Comparison of ENCODE assay signal across 9 cellular contexts in genomic region chr1:184160236-184160635, GRCh38.
DNase-seq lines count a peak whose midpoint lies in the region; ATAC-seq, FAIRE-seq and TF ChIP-seq lines count a peak whose summit lies in the region.
"Had no signal": no experiment of that assay in that cellular context is flagged by ENCODE, and none has a peak within 500 bp of the region (broad histone marks: within the 10 kb centered on the region; RNA-seq: fewer than 3 reads in every experiment).

No MANE protein-coding gene starts in this region.

- WGBS in A549 (ENCODE audit: missing lambda C conversion rate), result 80% methylated on average over 2 of the region's 2 CpGs

- DNase-seq in A549 (ENCODE audit: low read depth in 1 of 2, low spot score in 1 of 2), result peak in 1 of 2 experiments; percentile 8
- peak; percentile 32 for DNase-seq in GM13977 (ENCODE audit: low spot score)
- DNase-seq in OCI-M1 (lab: John Stamatoyannopoulos, UW), result peak; percentile 19
- DNase-seq in fibroblast of pulmonary artery (ENCODE audit: low read depth), result peak; percentile 51
- no peak for DNase-seq in cerebellum (ENCODE audit: low spot score)
- no peak for DNase-seq in endothelial cell (ENCODE audit: low spot score)
- no peak for DNase-seq in NCI-H1092 (lab: John Stamatoyannopoulos, UW)

- no peaks in the 10 kb centered on the region for H3K4me1 ChIP-seq in A549

- H3K27ac Mint-ChIP-seq in endothelial cell (ENCODE audit: unreplicated experiment), result no peak overlapping the region

- CTCF ChIA-PET in A549 (lab: Yijun Ruan, JAX), result interaction anchor here (0.6 to 1.2 kb wide), 2 partner anchors 10 to 34 kb away, joined by 3 to 5 read pairs; no protein-coding TSS in a partner anchor

- FAIRE-seq in A549 (lab: Jason Lieb, UNC), result no peak

- no peaks in the 10 kb centered on the region for H3K4me1 Mint-ChIP-seq in endothelial cell (ENCODE audit: unreplicated experiment)

- H3K36me3 Mint-ChIP-seq in endothelial cell (ENCODE audit: low read depth, unreplicated experiment), result no peaks in the 10 kb centered on the region

- H3K4me2 ChIP-seq in A549, result no peak overlapping the region

- in situ Hi-C loops in GM13977 (cut with MboI; ENCODE audit: low pct_unique_long_range_greater_than_20kb, low sequenced_read_pairs, unreplicated experiment), result no loop called here

- ATAC-seq in A549, result no peak; a peak in 1 of 6 replicates
- no peak for ATAC-seq in GM18867 (IDR thresholded peaks at IDR 0.05; ENCODE audit: unreplicated experiment)

- H3K4me3 Mint-ChIP-seq in endothelial cell (ENCODE audit: unreplicated experiment), result no peak overlapping the region

- TF ChIP-seq RAD21 in A549 (conservative IDR thresholded peaks at IDR 0.05 in 1 of 2, IDR thresholded peaks at IDR 0.05 in 1 of 2), result no peak

- H3K27ac ChIP-seq in A549, result no peak overlapping the region
- H3K27ac ChIP-seq: cardiac muscle cell had no signal

- H3K4me3 ChIP-seq in A549 (no peak overlapping the region), fibroblast of pulmonary artery (replicated peaks; ENCODE audit: low read depth, low read length) (no peak overlapping the region)
- H3K4me3 ChIP-seq: cardiac muscle cell had no signal

- H3K9me3 ChIP-seq in A549, result no peaks in the 10 kb centered on the region

- no peaks in the 10 kb centered on the region for H3K9me3 Mint-ChIP-seq in endothelial cell (ENCODE audit: unreplicated experiment)

- TF ChIP-seq CTCF in A549 (IDR thresholded peaks at IDR 0.05) (no peak), GM13977 (IDR thresholded peaks at IDR 0.05; ENCODE audit: extremely low read depth, insufficient read depth, missing control alignments) (no peak), fibroblast of pulmonary artery (IDR thresholded peaks at IDR 0.05; ENCODE audit: low read length, missing control alignments) (no peak), endothelial cell (IDR thresholded peaks at IDR 0.05; ENCODE audit: unreplicated experiment) (no peak)

- peaks cover 3% of the 10 kb centered on the region for H3K27me3 Mint-ChIP-seq in endothelial cell (ENCODE audit: unreplicated experiment)

- TF ChIP-seq EP300 in A549 (IDR thresholded peaks at IDR 0.05), result no peak

- POLR2A ChIA-PET in A549 (lab: Yijun Ruan, JAX), result no interaction called here

- no peak for TF ChIP-seq POLR2A in A549 (IDR thresholded peaks at IDR 0.05; ENCODE audit: low read length)

TF ChIP-seq in A549, 52 proteins besides CTCF, POLR2A, EP300 and RAD21:
- TF ChIP-seq, protein P1, sequence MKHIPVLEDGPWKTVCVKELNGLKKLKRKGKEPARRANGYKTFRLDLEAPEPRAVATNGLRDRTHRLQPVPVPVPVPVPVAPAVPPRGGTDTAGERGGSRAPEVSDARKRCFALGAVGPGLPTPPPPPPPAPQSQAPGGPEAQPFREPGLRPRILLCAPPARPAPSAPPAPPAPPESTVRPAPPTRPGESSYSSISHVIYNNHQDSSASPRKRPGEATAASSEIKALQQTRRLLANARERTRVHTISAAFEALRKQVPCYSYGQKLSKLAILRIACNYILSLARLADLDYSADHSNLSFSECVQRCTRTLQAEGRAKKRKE (CRISPR knock-in tag; IDR thresholded peaks at IDR 0.05; ENCODE audit: low read depth), result no peak
- TF ChIP-seq NFE2L2 (conservative IDR thresholded peaks at IDR 0.05; ENCODE audit: low read length), result peak; percentile 51
- TF ChIP-seq CHD2 (IDR thresholded peaks at IDR 0.05; ENCODE audit: low read length, partially characterized antibody), result no peak
- TF ChIP-seq GATA3 (IDR thresholded peaks at IDR 0.05; ENCODE audit: borderline replicate concordance), result peak; percentile 24; the same call in 1 of the 2 replicates
- peak in 1 of 2 experiments; percentile 70; a peak in 3 of 4 replicates for TF ChIP-seq CEBPB (IDR thresholded peaks at IDR 0.05)
- peak; percentile 53 for TF ChIP-seq MAFK (IDR thresholded peaks at IDR 0.05; ENCODE audit: partially characterized antibody)

Comparison
In these comparisons a context has a peak if more than half of its experiments do, and no peak if none do; other contexts are left out.
1. DNase-seq: peak in GM13977 (single experiment), OCI-M1 (single experiment) and fibroblast of pulmonary artery (single experiment); none in cerebellum (single experiment), endothelial cell (single experiment) and NCI-H1092 (single experiment).